In the genomic region with DNA sequence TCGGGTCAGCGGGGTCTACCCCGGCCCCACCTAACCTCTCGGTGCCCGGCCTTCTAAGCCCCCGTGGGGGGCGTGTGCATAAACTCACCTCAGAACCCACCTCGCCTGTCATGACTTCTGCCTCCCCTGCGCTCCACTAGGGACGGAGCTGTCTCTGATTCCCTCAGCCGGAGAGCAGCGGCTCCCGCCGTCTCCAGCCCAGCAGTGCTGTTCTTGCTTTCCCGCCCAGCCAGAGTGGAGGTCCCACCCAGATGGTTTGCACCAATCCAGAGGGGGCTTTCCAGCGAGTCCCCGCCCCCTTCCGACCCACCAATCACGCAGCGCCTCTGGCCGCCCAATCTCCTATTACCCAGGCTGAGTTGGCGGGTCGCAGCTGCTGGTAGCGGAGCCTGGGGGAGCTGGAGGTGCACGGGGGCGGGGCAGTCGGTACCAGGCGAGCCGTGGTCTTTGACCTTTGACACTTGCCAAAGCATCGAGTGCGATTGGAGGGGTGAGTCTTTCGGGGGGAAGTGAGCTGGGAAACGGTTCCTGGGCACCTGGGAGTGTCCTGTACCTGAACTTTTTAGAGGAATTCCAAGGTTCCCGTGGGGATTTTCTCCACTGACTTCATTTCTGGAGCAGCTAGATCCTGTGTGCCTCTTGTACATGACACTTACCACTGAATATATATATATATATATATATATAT, we compare ENCODE assay signal across 1 cellular context.
TF ChIP-seq lines count a peak whose summit lies in the region.

A gene (minus strand): TSS at position 220 of the 688 bp plus-strand sequence. CDS start 108 bp downstream, at position 112.

TF ChIP-seq in WTC11, 78 proteins besides CTCF, POLR2A, EP300 and RAD21 (continued from another document):
- TF ChIP-seq, protein P1, sequence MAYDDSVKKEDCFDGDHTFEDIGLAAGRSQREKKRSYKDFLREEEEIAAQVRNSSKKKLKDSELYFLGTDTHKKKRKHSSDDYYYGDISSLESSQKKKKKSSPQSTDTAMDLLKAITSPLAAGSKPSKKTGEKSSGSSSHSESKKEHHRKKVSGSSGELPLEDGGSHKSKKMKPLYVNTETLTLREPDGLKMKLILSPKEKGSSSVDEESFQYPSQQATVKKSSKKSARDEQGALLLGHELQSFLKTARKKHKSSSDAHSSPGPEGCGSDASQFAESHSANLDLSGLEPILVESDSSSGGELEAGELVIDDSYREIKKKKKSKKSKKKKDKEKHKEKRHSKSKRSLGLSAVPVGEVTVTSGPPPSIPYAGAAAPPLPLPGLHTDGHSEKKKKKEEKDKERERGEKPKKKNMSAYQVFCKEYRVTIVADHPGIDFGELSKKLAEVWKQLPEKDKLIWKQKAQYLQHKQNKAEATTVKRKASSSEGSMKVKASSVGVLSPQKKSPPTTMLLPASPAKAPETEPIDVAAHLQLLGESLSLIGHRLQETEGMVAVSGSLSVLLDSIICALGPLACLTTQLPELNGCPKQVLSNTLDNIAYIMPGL (CRISPR knock-in tag; IDR thresholded peaks at IDR 0.05): no peak
- no peak for TF ChIP-seq ZBTB21 (CRISPR knock-in tag; IDR thresholded peaks at IDR 0.05; ENCODE audit: borderline replicate concordance)
- TF ChIP-seq, protein P2, sequence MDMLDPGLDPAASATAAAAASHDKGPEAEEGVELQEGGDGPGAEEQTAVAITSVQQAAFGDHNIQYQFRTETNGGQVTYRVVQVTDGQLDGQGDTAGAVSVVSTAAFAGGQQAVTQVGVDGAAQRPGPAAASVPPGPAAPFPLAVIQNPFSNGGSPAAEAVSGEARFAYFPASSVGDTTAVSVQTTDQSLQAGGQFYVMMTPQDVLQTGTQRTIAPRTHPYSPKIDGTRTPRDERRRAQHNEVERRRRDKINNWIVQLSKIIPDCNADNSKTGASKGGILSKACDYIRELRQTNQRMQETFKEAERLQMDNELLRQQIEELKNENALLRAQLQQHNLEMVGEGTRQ (CRISPR knock-in tag; IDR thresholded peaks at IDR 0.05): no peak
